13 cellular contexts compared by ENCODE assay signal in genomic region chr3:43960448-43960840, GRCh38.
A peak's percentile ranks its signal among the peaks of the same experiment; 100 is the strongest.
DNase-seq lines count a peak whose midpoint lies in the region; TF ChIP-seq lines count a peak whose summit lies in the region.
"Had no signal": no experiment of that assay in that cellular context is flagged by ENCODE, and none has a peak within 500 bp of the region (broad histone marks: within the 10 kb centered on the region; RNA-seq: fewer than 3 reads in every experiment).

No MANE protein-coding gene starts in this region.

- peaks cover 44% of the 10 kb centered on the region for H3K27me3 Mint-ChIP-seq in progenitor cell of endocrine pancreas

- TF ChIP-seq CTCF in cardiac muscle cell (IDR thresholded peaks at IDR 0.05; ENCODE audit: low read depth, low read length) = no peak
- no peak for TF ChIP-seq CTCF in astrocyte of the cerebellum (IDR thresholded peaks at IDR 0.05; ENCODE audit: low read depth, low read length, missing control alignments)
- no peak for TF ChIP-seq CTCF in progenitor cell of endocrine pancreas (IDR thresholded peaks at IDR 0.05; ENCODE audit: unreplicated experiment)
- no peak for TF ChIP-seq CTCF in Peyer's patch (IDR thresholded peaks at IDR 0.05)

- H3K9me3 ChIP-seq in cardiac muscle cell (ENCODE audit: low read depth) = no peaks in the 10 kb centered on the region
- H3K9me3 ChIP-seq in Peyer's patch = no peaks in the 10 kb centered on the region
- H3K9me3 ChIP-seq: vagina had no signal

- no peaks in the 10 kb centered on the region for H3K9me3 Mint-ChIP-seq in progenitor cell of endocrine pancreas (ENCODE audit: low read depth)
- H3K9me3 Mint-ChIP-seq: activated CD4-positive, alpha-beta T cell treated with anti-CD3 and anti-CD28 coated beads, Interleukin-2, amount 10 ng/mL, durations not matched to agents 7 days and 5 days had no signal

- H3K27ac ChIP-seq in cardiac muscle cell (no peak overlapping the region), Peyer's patch (no peak overlapping the region)
- H3K27ac ChIP-seq: KMS-11, parathyroid adenoma, vagina had no signal

- DNase-seq in cardiac muscle cell (ENCODE audit: low read depth in 1 of 2, low spot score in 1 of 2) (peak; percentile 38 to 72), cardiac septum (ENCODE audit: low spot score) (no peak), NCI-H2171 (lab: John Stamatoyannopoulos, UW) (peak; percentile 26), astrocyte of the cerebellum (ENCODE audit: low read depth) (peak; percentile 11), progenitor cell of endocrine pancreas (ENCODE audit: low spot score, unreplicated experiment) (no peak), Peyer's patch (no peak), H4 (ENCODE audit: low spot score) (no peak)
- DNase-seq in activated CD4-positive, alpha-beta T cell treated with anti-CD3 and anti-CD28 coated beads, Interleukin-2, amount 50 U/mL, for 4 hours = no peak
- DNase-seq: activated CD4-positive, alpha-beta T cell treated with anti-CD3 and anti-CD28 coated beads, Interleukin-2, amount 10 ng/mL, durations not matched to agents 7 days and 5 days; mesenchymal stem cell had no signal

- intact Hi-C loops in cardiac septum (cut with DNase I) = no loop called here

- H3K36me3 ChIP-seq in cardiac muscle cell (no peaks in the 10 kb centered on the region), Peyer's patch (no peaks in the 10 kb centered on the region)
- H3K36me3 ChIP-seq: vagina had no signal

- peaks cover 2% of the 10 kb centered on the region for H3K4me1 Mint-ChIP-seq in progenitor cell of endocrine pancreas (ENCODE audit: low read depth)

- H3K4me3 Mint-ChIP-seq in progenitor cell of endocrine pancreas (ENCODE audit: low read depth) = no peak overlapping the region
- H3K4me3 Mint-ChIP-seq: activated CD4-positive, alpha-beta T cell treated with anti-CD3 and anti-CD28 coated beads, Interleukin-2, amount 10 ng/mL, durations not matched to agents 7 days and 5 days had no signal

- H3K27me3 ChIP-seq in cardiac muscle cell = peaks cover 5% of the 10 kb centered on the region
- H3K27me3 ChIP-seq in Peyer's patch = no peaks in the 10 kb centered on the region
- H3K27me3 ChIP-seq: vagina had no signal

- H3K4me3 ChIP-seq in cardiac muscle cell = no peak overlapping the region
- no peak overlapping the region for H3K4me3 ChIP-seq in astrocyte of the cerebellum (ENCODE audit: low read depth, low read length)
- H3K4me3 ChIP-seq in Peyer's patch = no peak overlapping the region
- H3K4me3 ChIP-seq: vagina had no signal

- TF ChIP-seq POLR2A in Peyer's patch (IDR thresholded peaks at IDR 0.05) = no peak

- H3K4me1 ChIP-seq in cardiac muscle cell (ENCODE audit: low read depth) = peaks cover 17% of the 10 kb centered on the region
- H3K4me1 ChIP-seq in Peyer's patch = no peaks in the 10 kb centered on the region
- H3K4me1 ChIP-seq: parathyroid adenoma, vagina had no signal

- in situ Hi-C loops in astrocyte of the cerebellum (cut with HindIII; ENCODE audit: low sequenced_read_pairs) = no loop called here

- no peak overlapping the region for H3K27ac Mint-ChIP-seq in progenitor cell of endocrine pancreas
- H3K27ac Mint-ChIP-seq: activated CD4-positive, alpha-beta T cell treated with anti-CD3 and anti-CD28 coated beads, Interleukin-2, amount 10 ng/mL, durations not matched to agents 7 days and 5 days had no signal

- H3K36me3 Mint-ChIP-seq in progenitor cell of endocrine pancreas (ENCODE audit: insufficient read depth) = no peaks in the 10 kb centered on the region

Comparison
In these comparisons a context has a peak if more than half of its experiments do, and no peak if none do; other contexts are left out.
1. DNase-seq: peak in cardiac muscle cell (2 of 2), NCI-H2171 (single experiment) and astrocyte of the cerebellum (single experiment); none in cardiac septum (single experiment), progenitor cell of endocrine pancreas (single experiment), Peyer's patch (0 of 3), activated CD4-positive, alpha-beta T cell treated with anti-CD3 and anti-CD28 coated beads, Interleukin-2, amount 50 U/mL, for 4 hours (0 of 2) and H4 (single experiment).